Comparison of ENCODE assay signal across 17 cellular contexts in genomic region chr10:29202541-29202940, GRCh38.
DNase-seq lines count a peak whose midpoint lies in the region; TF ChIP-seq lines count a peak whose summit lies in the region.
"Had no signal": no experiment of that assay in that cellular context is flagged by ENCODE, and none has a peak within 500 bp of the region (broad histone marks: within the 10 kb centered on the region; RNA-seq: fewer than 3 reads in every experiment).

No MANE protein-coding gene starts in this region.

- H3K36me3 Mint-ChIP-seq in mesothelial cell of epicardium, result no peaks in the 10 kb centered on the region
- H3K36me3 Mint-ChIP-seq: IgD-negative memory B cell had no signal

- no peaks in the 10 kb centered on the region for H3K9me3 Mint-ChIP-seq in mesothelial cell of epicardium
- H3K9me3 Mint-ChIP-seq: CD4-positive, alpha-beta T cell had no signal

- DNase-seq in MV-4-11 (lab: John Stamatoyannopoulos, UW) (peak; percentile 30), mesothelial cell of epicardium (ENCODE audit: low spot score in 2 of 2, unreplicated experiment in 2 of 2) (no peak), smooth muscle cell (lab: John Stamatoyannopoulos, UW; ENCODE audit: unreplicated experiment) (no peak), PC-9 (no peak), AG08396 (ENCODE audit: low spot score) (no peak), adrenal gland (no peak)
- DNase-seq: BE2C; Calu3; CD4-positive, alpha-beta T cell; DMS 273 treated with DMSO at 0.1 percent for 48 hours; DMS79; EL; GOT3; KG1 had no signal

- H3F3A ChIP-seq in smooth muscle cell (ENCODE audit: low read depth) (peaks cover 3% of the 10 kb centered on the region), PC-9 (ENCODE audit: insufficient read depth, low read depth) (no peaks in the 10 kb centered on the region)

- 43% methylated on average over 9 of the region's 9 CpGs for WGBS in smooth muscle cell (ENCODE audit: low lambda C conversion rate)
- WGBS in adrenal gland, 4 donors, result 69 to 78% (median 74%) methylated on average over 9 of the region's 9 CpGs

- TF ChIP-seq CTCF in mesothelial cell of epicardium (IDR thresholded peaks at IDR 0.05; ENCODE audit: unreplicated experiment) (no peak), smooth muscle cell (IDR thresholded peaks at IDR 0.05; ENCODE audit: borderline replicate concordance, insufficient read depth, poor library complexity, severe bottlenecking) (no peak), PC-9 (conservative IDR thresholded peaks at IDR 0.05) (no peak), adrenal gland (IDR thresholded peaks at IDR 0.05) (no peak)

- POLR2A ChIA-PET in PC-9 (lab: Charles Lee; ENCODE audit: unreplicated experiment), result no interaction called here

- H3K36me3 ChIP-seq in BLaER1, result no peaks in the 10 kb centered on the region
- no peaks in the 10 kb centered on the region for H3K36me3 ChIP-seq in smooth muscle cell (ENCODE audit: low read depth)
- no peaks in the 10 kb centered on the region for H3K36me3 ChIP-seq in PC-9 (ENCODE audit: low read depth)
- no peaks in the 10 kb centered on the region for H3K36me3 ChIP-seq in adrenal gland (replicated peaks in 1 of 2)
- H3K36me3 ChIP-seq: BE2C, HAP-1 had no signal

- H2AFZ ChIP-seq in smooth muscle cell (ENCODE audit: low read depth) (peak overlapping the region; percentile 38), PC-9 (no peak overlapping the region)

- H3K79me2 ChIP-seq in smooth muscle cell (ENCODE audit: low read depth) (no peaks in the 10 kb centered on the region), PC-9 (ENCODE audit: low read depth) (no peaks in the 10 kb centered on the region)

- H3K4me2 ChIP-seq in BLaER1 (peak overlapping the region; percentile 60), smooth muscle cell (peak overlapping the region; percentile 51), PC-9 (no peak overlapping the region)

- no peak overlapping the region for H3K27ac ChIP-seq in BLaER1
- peak overlapping the region; percentile 77 for H3K27ac ChIP-seq in smooth muscle cell (ENCODE audit: low read depth)
- H3K27ac ChIP-seq in PC-9, result no peak overlapping the region
- H3K27ac ChIP-seq in adrenal gland, result no peak overlapping the region

- H3K9me3 ChIP-seq in BLaER1 (0 out of 2 replicates have a peak, but pooled peaks cover 1% of the 10 kb centered on the region), smooth muscle cell (replicated peaks; ENCODE audit: low read depth) (no peaks in the 10 kb centered on the region), PC-9 (ENCODE audit: insufficient read depth, low read depth) (no peaks in the 10 kb centered on the region), adrenal gland (replicated peaks in 1 of 3) (no peaks in the 10 kb centered on the region)
- H3K9me3 ChIP-seq: BE2C, HAP-1 had no signal

- peak overlapping the region; percentile 96 for H3K27ac Mint-ChIP-seq in mesothelial cell of epicardium
- H3K27ac Mint-ChIP-seq: CD4-positive, alpha-beta T cell; IgD-negative memory B cell had no signal

- CTCF ChIA-PET in PC-9 (lab: Charles Lee), result no interaction called here

- H4K20me1 ChIP-seq in BLaER1 (no peaks in the 10 kb centered on the region), smooth muscle cell (ENCODE audit: low read depth) (no peaks in the 10 kb centered on the region), PC-9 (ENCODE audit: insufficient read depth) (no peaks in the 10 kb centered on the region)

- no peak overlapping the region for H3K4me3 Mint-ChIP-seq in mesothelial cell of epicardium
- H3K4me3 Mint-ChIP-seq: CD4-positive, alpha-beta T cell; IgD-negative memory B cell had no signal

- BruUV-seq in PC-9 (replicated peaks; lab: Mats Ljungman, UMichigan), result no TSS peak

- H3K4me3 ChIP-seq in BLaER1 (no peak overlapping the region), smooth muscle cell (no peak overlapping the region), PC-9 (no peak overlapping the region), adrenal gland (no peak overlapping the region)
- H3K4me3 ChIP-seq: HAP-1 had no signal

- H3K9ac ChIP-seq in BLaER1, result no peak overlapping the region
- no peak overlapping the region for H3K9ac ChIP-seq in smooth muscle cell (ENCODE audit: low read depth)

- no peak for TF ChIP-seq POLR2A in adrenal gland (IDR thresholded peaks at IDR 0.05)

- intact Hi-C loops in PC-9 (cut with micrococcal nuclease; ENCODE audit: unreplicated experiment), result no loop called here
- intact Hi-C loops in adrenal gland (cut with DNase I), result no loop called here

- H3K4me1 Mint-ChIP-seq in mesothelial cell of epicardium, result peaks cover 72% of the 10 kb centered on the region

- H3K27me3 Mint-ChIP-seq in mesothelial cell of epicardium (ENCODE audit: low read depth), result no peaks in the 10 kb centered on the region

- H3K9me2 ChIP-seq in PC-9 (ENCODE audit: insufficient read depth), result no peaks in the 10 kb centered on the region

- H3K4me1 ChIP-seq in BLaER1, result peaks cover 15% of the 10 kb centered on the region
- H3K4me1 ChIP-seq in smooth muscle cell (ENCODE audit: low read depth), result peaks cover 37% of the 10 kb centered on the region
- H3K4me1 ChIP-seq in PC-9 (replicated peaks; ENCODE audit: insufficient read depth), result no peaks in the 10 kb centered on the region
- H3K4me1 ChIP-seq in adrenal gland (replicated peaks in 1 of 2), result no peaks in the 10 kb centered on the region
- H3K4me1 ChIP-seq: BE2C, HAP-1 had no signal

- H3K27me3 ChIP-seq in BLaER1 (no peaks in the 10 kb centered on the region), smooth muscle cell (ENCODE audit: low read depth) (no peaks in the 10 kb centered on the region), PC-9 (ENCODE audit: insufficient read depth, low read depth) (no peaks in the 10 kb centered on the region), adrenal gland (no peaks in the 10 kb centered on the region)
- H3K27me3 ChIP-seq: BE2C had no signal
